8 cellular contexts compared by ENCODE assay signal in genomic region chr1:211382714-211383480, GRCh38. TPM values are rescaled to one million over a fixed set of nuclear protein-coding genes. Genes with fewer than 3 reads are reported as not detected.
DNase-seq lines count a peak whose midpoint lies in the region; ATAC-seq and TF ChIP-seq lines count a peak whose summit lies in the region.

No MANE protein-coding gene starts in this region.

- DNase-seq in A673 (ENCODE audit: low spot score), result peak; percentile 94
- DNase-seq in NCI-H2227 (lab: John Stamatoyannopoulos, UW; ENCODE audit: unreplicated experiment), result peak; percentile 97
- peak; percentile 86 for DNase-seq in activated B cell treated with CpG ODN at 0.5 μM for 24 hours
- peak; percentile 93 to 96 for DNase-seq in cardiac fibroblast (ENCODE audit: low read depth in 2 of 2)
- peak; percentile 96 for DNase-seq in inferior parietal cortex (ENCODE audit: extremely low spot score)
- no peak for DNase-seq in smooth muscle cell (lab: John Stamatoyannopoulos, UW; ENCODE audit: unreplicated experiment)

- intact Hi-C loops in A673 (cut with micrococcal nuclease; ENCODE audit: unreplicated experiment), result no loop called here
- intact Hi-C loops in activated B cell treated with CpG ODN at 0.5 μM for 24 hours (cut with micrococcal nuclease), result loop anchor here (1.0 to 5.0 kb wide), 7 partner anchors 33 to 1041 kb away; partner anchors contain the start of genes PPP2R5A, RCOR3, SLC30A1 and TRAF5

- WGBS in smooth muscle cell (ENCODE audit: low lambda C conversion rate), result 18% methylated on average over 49 of the region's 49 CpGs

- POLR2A ChIA-PET in A673 (lab: Charles Lee; ENCODE audit: low non-redundant PET) (interaction anchor here (0.6 kb wide), 3 partner anchors 30 to 1811 kb away, joined by 3 to 16 read pairs (median 4); no protein-coding TSS in a partner anchor), activated B cell treated with CpG ODN at 0.5 μM for 24 hours (lab: Charles Lee) (interaction anchor here (0.6 to 2.6 kb wide), 20 partner anchors 11 to 315 kb away, joined by 3 to 47 read pairs (median 4); partner anchors contain the start of genes SLC30A1 and TRAF5)

- H3F3A ChIP-seq in smooth muscle cell (ENCODE audit: low read depth), result no peaks in the 10 kb centered on the region

- no peaks in the 10 kb centered on the region for H3K27me3 Mint-ChIP-seq in activated B cell treated with CpG ODN at 0.5 μM for 24 hours

- H3K9me3 ChIP-seq in A673 (ENCODE audit: low read depth, low read length, poor library complexity, severe bottlenecking), result no peaks in the 10 kb centered on the region
- H3K9me3 ChIP-seq in smooth muscle cell (replicated peaks; ENCODE audit: low read depth), result no peaks in the 10 kb centered on the region

- peaks cover 20% of the 10 kb centered on the region for H3K4me1 Mint-ChIP-seq in activated B cell treated with CpG ODN at 0.5 μM for 24 hours

- TF ChIP-seq CTCF in A673 (conservative IDR thresholded peaks at IDR 0.05; ENCODE audit: low read depth, low read length) (no peak), activated B cell treated with CpG ODN at 0.5 μM for 24 hours (IDR thresholded peaks at IDR 0.05) (no peak), cardiac fibroblast (IDR thresholded peaks at IDR 0.05; ENCODE audit: low read depth, low read length) (no peak), smooth muscle cell (IDR thresholded peaks at IDR 0.05; ENCODE audit: borderline replicate concordance, insufficient read depth, poor library complexity, severe bottlenecking) (no peak)

- no peaks in the 10 kb centered on the region for H3K79me2 ChIP-seq in smooth muscle cell (ENCODE audit: low read depth)

- H3K27me3 ChIP-seq in A673 (replicated peaks; ENCODE audit: insufficient read depth, low read depth, low read length, poor library complexity) (no peaks in the 10 kb centered on the region), smooth muscle cell (ENCODE audit: low read depth) (no peaks in the 10 kb centered on the region)

- no peaks in the 10 kb centered on the region for H3K36me3 ChIP-seq in A673 (ENCODE audit: insufficient read depth, low read length, poor library complexity, severe bottlenecking)
- no peaks in the 10 kb centered on the region for H3K36me3 ChIP-seq in smooth muscle cell (ENCODE audit: low read depth)

- CTCF ChIA-PET in A673 (lab: Charles Lee), result no interaction called here
- CTCF ChIA-PET in activated B cell treated with CpG ODN at 0.5 μM for 24 hours (lab: Charles Lee), result interaction anchor here (1.0 kb wide), 1 partner anchor 60 kb away, joined by 8 read pairs; no protein-coding TSS in a partner anchor

- peak overlapping the region; percentile 64 for H3K4me3 ChIP-seq in A673 (ENCODE audit: low read depth, low read length, poor library complexity, severe bottlenecking)
- peak overlapping the region; percentile 68 to 69 for H3K4me3 ChIP-seq in cardiac fibroblast (replicated peaks in 1 of 2; ENCODE audit: low read depth in 2 of 2, low read length in 2 of 2)
- H3K4me3 ChIP-seq in smooth muscle cell, result peak overlapping the region; percentile 70

- H3K9ac ChIP-seq in smooth muscle cell (ENCODE audit: low read depth), result peak overlapping the region; percentile 94

- ATAC-seq in GM18867 (IDR thresholded peaks at IDR 0.05; ENCODE audit: unreplicated experiment) (peak; percentile 95), HG03095 (IDR thresholded peaks at IDR 0.05; ENCODE audit: unreplicated experiment) (peak; percentile 95), activated B cell treated with CpG ODN at 0.5 μM for 24 hours (ENCODE audit: low read depth) (peak; percentile 96)

- no TSS peak for BruUV-seq in A673 (replicated peaks; lab: Mats Ljungman, UMichigan)

- H3K36me3 Mint-ChIP-seq in activated B cell treated with CpG ODN at 0.5 μM for 24 hours (ENCODE audit: low read depth), result peaks cover 6% of the 10 kb centered on the region

- H3K9me3 Mint-ChIP-seq in activated B cell treated with CpG ODN at 0.5 μM for 24 hours, result no peaks in the 10 kb centered on the region

- peak overlapping the region; percentile 92 for H2AFZ ChIP-seq in smooth muscle cell (ENCODE audit: low read depth)

- H3K27ac ChIP-seq in A673 (ENCODE audit: low read depth, low read length, poor library complexity, severe bottlenecking), result peak overlapping the region; percentile 86
- peak overlapping the region; percentile 92 for H3K27ac ChIP-seq in smooth muscle cell (ENCODE audit: low read depth)

- H3K4me1 ChIP-seq in A673 (ENCODE audit: insufficient read depth, low read length, poor library complexity, severe bottlenecking), result peaks cover 5% of the 10 kb centered on the region
- H3K4me1 ChIP-seq in smooth muscle cell (ENCODE audit: low read depth), result peaks cover 6% of the 10 kb centered on the region

- H3K4me2 ChIP-seq in smooth muscle cell, result peak overlapping the region; percentile 89

- H4K20me1 ChIP-seq in smooth muscle cell (ENCODE audit: low read depth), result no peaks in the 10 kb centered on the region

- peak overlapping the region; percentile 98 for H3K27ac Mint-ChIP-seq in activated B cell treated with CpG ODN at 0.5 μM for 24 hours

- H3K4me3 Mint-ChIP-seq in activated B cell treated with CpG ODN at 0.5 μM for 24 hours, result peak overlapping the region; percentile 93

RNA-seq across cellular contexts. Expression of gene TRAF5, which starts 56.3 kb away (rescaled TPM):
- 7.1 and 8.7 TPM in 2 replicates for total RNA-seq in A673 (2021)
- 61.4 and 73.1 TPM in 2 replicates for total RNA-seq in activated B cell treated with CpG ODN at 0.5 μM for 24 hours
- total RNA-seq in smooth muscle cell, result 15.0 and 18.7 TPM in 2 replicates
- polyA plus RNA-seq in smooth muscle cell, result 6.1 and 10.2 TPM in 2 replicates
